ENCODE assay signal across 1 cellular context in genomic region chr2:201671205-201671604, GRCh38. TPM values are rescaled to one million over a fixed set of nuclear protein-coding genes. Genes with fewer than 3 reads are reported as not detected.
"Had no signal": no experiment of that assay in that cellular context is flagged by ENCODE, and none has a peak within 500 bp of the region (broad histone marks: within the 10 kb centered on the region; RNA-seq: fewer than 3 reads in every experiment).

No MANE protein-coding gene starts in this region.

RNA-seq across cellular contexts. Expression of gene MPP4, which starts 27.2 kb away (rescaled TPM):
- total RNA-seq: MCF 10A had no signal
